Comparison of ENCODE assay signal across 17 cellular contexts in the genomic region with DNA sequence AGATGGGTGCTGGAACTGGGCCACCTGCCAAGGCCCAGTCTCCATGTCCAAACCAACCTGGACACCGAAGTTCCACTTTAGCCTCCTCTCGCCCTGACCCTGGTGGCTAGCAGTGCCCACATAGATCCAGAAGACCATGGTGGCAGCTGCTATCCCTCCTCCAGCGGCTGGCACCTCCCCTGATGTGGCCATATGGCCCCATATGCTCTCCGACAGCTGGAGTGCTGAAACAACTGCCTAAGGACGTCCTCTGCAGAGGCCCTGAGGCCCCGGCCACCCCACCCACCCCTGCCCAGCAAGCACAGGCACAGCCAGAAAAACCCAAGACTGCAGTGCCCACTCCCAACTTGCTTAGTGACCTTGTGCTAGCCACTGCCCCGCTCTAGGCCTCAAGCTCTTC.
"Had no signal": no experiment of that assay in that cellular context is flagged by ENCODE, and none has a peak within 500 bp of the region (broad histone marks: within the 10 kb centered on the region; RNA-seq: fewer than 3 reads in every experiment).

No MANE protein-coding gene starts in this region.

- H3K36me3 Mint-ChIP-seq: memory B cell; natural killer cell treated with Interleukin-12 subunit alpha and Interleukin-12 subunit beta and Interleukin-15 and Interleukin-18, amount 100 ng/mL, for 72 hours; stimulated activated naive B cell treated with anti-CD40 and anti-IgM and Interleukin-4, amounts not matched to agents 10 μg/mL and 1 μg/mL and 100 μg/mL, for 72 hours had no signal

- H3K4me3 Mint-ChIP-seq: memory B cell; natural killer cell treated with Interleukin-12 subunit alpha and Interleukin-12 subunit beta and Interleukin-15 and Interleukin-18, amount 100 ng/mL, for 72 hours; stimulated activated naive B cell treated with anti-CD40 and anti-IgM and Interleukin-4, amounts not matched to agents 10 μg/mL and 1 μg/mL and 100 μg/mL, for 72 hours; stimulated activated naive CD8-positive, alpha-beta T cell treated with anti-CD3 and anti-CD28 coated beads, Interleukin-15, amount 100 ng/mL, for 72 hours had no signal

- H3K27ac Mint-ChIP-seq: memory B cell; natural killer cell treated with Interleukin-12 subunit alpha and Interleukin-12 subunit beta and Interleukin-15 and Interleukin-18, amount 100 ng/mL, for 72 hours; stimulated activated naive B cell treated with anti-CD40 and anti-IgM and Interleukin-4, amounts not matched to agents 10 μg/mL and 1 μg/mL and 100 μg/mL, for 72 hours; stimulated activated naive CD8-positive, alpha-beta T cell treated with anti-CD3 and anti-CD28 coated beads, Interleukin-15, amount 100 ng/mL, for 72 hours had no signal

- DNase-seq: esophagus squamous epithelium; foreskin fibroblast; kidney; left cardiac atrium; left ventricle myocardium inferior; lower lobe of right lung; midbrain; psoas muscle; retina; right lobe of liver; stimulated activated CD4-positive, alpha-beta T cell treated with anti-CD3 and anti-CD28 coated beads, Interleukin-4, amount 100 ng/mL, for 1 hour; stimulated activated naive B cell treated with anti-CD40 and anti-IgM and Interleukin-4, amounts not matched to agents 10 μg/mL and 1 μg/mL and 100 μg/mL, for 72 hours; stimulated activated naive CD8-positive, alpha-beta T cell treated with anti-CD3 and anti-CD28 coated beads, Interleukin-15, amount 100 ng/mL, for 72 hours; testis had no signal

- ATAC-seq: gastroesophageal sphincter; left cardiac atrium; lower lobe of right lung; natural killer cell treated with Interleukin-12 subunit alpha and Interleukin-12 subunit beta and Interleukin-15 and Interleukin-18, amount 100 ng/mL, for 72 hours; psoas muscle; right lobe of liver; stimulated activated naive B cell treated with anti-CD40 and anti-IgM and Interleukin-4, amounts not matched to agents 10 μg/mL and 1 μg/mL and 100 μg/mL, for 72 hours; stimulated activated naive CD8-positive, alpha-beta T cell treated with anti-CD3 and anti-CD28 coated beads, Interleukin-15, amount 100 ng/mL, for 72 hours had no signal

- H3K9me3 Mint-ChIP-seq: memory B cell; natural killer cell treated with Interleukin-12 subunit alpha and Interleukin-12 subunit beta and Interleukin-15 and Interleukin-18, amount 100 ng/mL, for 72 hours; stimulated activated naive B cell treated with anti-CD40 and anti-IgM and Interleukin-4, amounts not matched to agents 10 μg/mL and 1 μg/mL and 100 μg/mL, for 72 hours; stimulated activated naive CD8-positive, alpha-beta T cell treated with anti-CD3 and anti-CD28 coated beads, Interleukin-15, amount 100 ng/mL, for 72 hours had no signal

- H3K4me1 Mint-ChIP-seq: stimulated activated naive CD8-positive, alpha-beta T cell treated with anti-CD3 and anti-CD28 coated beads, Interleukin-15, amount 100 ng/mL, for 72 hours had no signal
